19 cellular contexts compared by ENCODE assay signal in the genomic region with DNA sequence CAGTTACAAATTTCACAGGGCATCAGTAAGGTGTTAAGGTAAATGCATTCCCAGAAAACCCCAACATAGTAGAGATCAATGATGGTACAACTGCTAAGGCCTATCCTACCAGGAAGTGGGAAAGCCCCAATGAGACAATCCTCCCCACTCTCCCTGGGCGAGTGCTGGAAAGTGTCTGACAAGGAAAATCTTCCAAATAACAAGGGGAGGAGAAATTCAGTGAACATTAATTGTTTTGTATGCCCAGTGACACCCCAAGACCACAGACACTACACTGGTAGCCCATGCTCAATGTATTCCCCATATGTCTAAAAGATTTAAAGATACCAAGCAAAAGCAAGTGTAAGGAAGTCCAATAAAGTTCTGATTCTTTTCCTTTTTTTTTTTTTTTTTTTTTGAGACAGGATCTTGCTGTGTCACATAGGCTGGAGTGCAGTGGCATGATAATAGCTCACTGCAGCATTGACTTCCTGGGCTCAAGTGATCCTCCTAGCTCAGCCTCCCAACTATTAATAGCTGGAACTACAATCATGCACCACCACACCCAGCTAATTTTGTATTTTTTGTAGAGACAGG. TPM values are rescaled to one million over a fixed set of nuclear protein-coding genes. Genes with fewer than 3 reads are reported as not detected.
A peak's percentile ranks its signal among the peaks of the same experiment; 100 is the strongest.
DNase-seq lines count a peak whose midpoint lies in the region; ATAC-seq and TF ChIP-seq lines count a peak whose summit lies in the region.
"Had no signal": no experiment of that assay in that cellular context is flagged by ENCODE, and none has a peak within 500 bp of the region (broad histone marks: within the 10 kb centered on the region; RNA-seq: fewer than 3 reads in every experiment).

No MANE protein-coding gene starts in this region.

- H3K27ac ChIP-seq in OCI-LY3 (ENCODE audit: low read length) (peak overlapping the region; percentile 87), colonic mucosa (peak overlapping the region; percentile 58), uterus (no peak overlapping the region)
- H3K27ac ChIP-seq: A549, prostate gland, RWPE1, VCaP had no signal

- H3K9me3 ChIP-seq in OCI-LY3 (ENCODE audit: insufficient read depth, low read length) = no peaks in the 10 kb centered on the region
- no peaks in the 10 kb centered on the region for H3K9me3 ChIP-seq in colonic mucosa
- no peaks in the 10 kb centered on the region for H3K9me3 ChIP-seq in uterus
- H3K9me3 ChIP-seq: A549, prostate gland had no signal

- H3K9me3 Mint-ChIP-seq in activated CD4-positive, alpha-beta T cell treated with anti-CD3 and anti-CD28 coated beads, Interleukin-2, amount 10 ng/mL, durations not matched to agents 7 days and 5 days = peaks cover 4% of the 10 kb centered on the region
- H3K9me3 Mint-ChIP-seq in stimulated activated memory B cell treated with anti-CD40 and anti-IgM and Interleukin-4, amounts not matched to agents 10 μg/mL and 1 μg/mL and 100 μg/mL, for 72 hours = peaks cover 3% of the 10 kb centered on the region

- H3K4me3 ChIP-seq in OCI-LY3 (ENCODE audit: low read length) (peak overlapping the region; percentile 63), colonic mucosa (no peak overlapping the region), uterus (no peak overlapping the region)
- H3K4me3 ChIP-seq: A549, lung, prostate gland, smooth muscle cell had no signal

- no peak overlapping the region for H3K4me3 Mint-ChIP-seq in activated CD4-positive, alpha-beta T cell treated with anti-CD3 and anti-CD28 coated beads, Interleukin-2, amount 10 ng/mL, durations not matched to agents 7 days and 5 days
- H3K4me3 Mint-ChIP-seq in stimulated activated memory B cell treated with anti-CD40 and anti-IgM and Interleukin-4, amounts not matched to agents 10 μg/mL and 1 μg/mL and 100 μg/mL, for 72 hours = peak overlapping the region; percentile 54
- H3K4me3 Mint-ChIP-seq: CD4-positive, CD25-positive, alpha-beta regulatory T cell; HFFc6; nephron progenitor cell had no signal

- peaks cover 6% of the 10 kb centered on the region for H3K36me3 ChIP-seq in OCI-LY3 (replicated peaks; ENCODE audit: low read depth, low read length)
- H3K36me3 ChIP-seq in colonic mucosa = no peaks in the 10 kb centered on the region
- H3K36me3 ChIP-seq in uterus = no peaks in the 10 kb centered on the region
- H3K36me3 ChIP-seq: prostate gland had no signal

- no peak for TF ChIP-seq CTCF in OCI-LY3 (IDR thresholded peaks at IDR 0.05; ENCODE audit: low read depth, low read length)
- no peak for TF ChIP-seq CTCF in colonic mucosa (IDR thresholded peaks at IDR 0.05)
- no peak for TF ChIP-seq CTCF in uterus (IDR thresholded peaks at IDR 0.05)

- H3K27ac Mint-ChIP-seq in activated CD4-positive, alpha-beta T cell treated with anti-CD3 and anti-CD28 coated beads, Interleukin-2, amount 10 ng/mL, durations not matched to agents 7 days and 5 days = peak overlapping the region; percentile 47
- peak overlapping the region; percentile 76 for H3K27ac Mint-ChIP-seq in stimulated activated memory B cell treated with anti-CD40 and anti-IgM and Interleukin-4, amounts not matched to agents 10 μg/mL and 1 μg/mL and 100 μg/mL, for 72 hours
- H3K27ac Mint-ChIP-seq: CD4-positive, CD25-positive, alpha-beta regulatory T cell; HFFc6 had no signal

- peaks cover 18% of the 10 kb centered on the region for H3K4me1 Mint-ChIP-seq in activated CD4-positive, alpha-beta T cell treated with anti-CD3 and anti-CD28 coated beads, Interleukin-2, amount 10 ng/mL, durations not matched to agents 7 days and 5 days
- peaks cover 24% of the 10 kb centered on the region for H3K4me1 Mint-ChIP-seq in stimulated activated memory B cell treated with anti-CD40 and anti-IgM and Interleukin-4, amounts not matched to agents 10 μg/mL and 1 μg/mL and 100 μg/mL, for 72 hours

- DNase-seq in activated CD4-positive, alpha-beta T cell treated with anti-CD3 and anti-CD28 coated beads, Interleukin-2, amount 10 ng/mL, durations not matched to agents 7 days and 5 days = no peak
- no peak for DNase-seq in activated CD4-positive, alpha-beta T cell treated with anti-CD3 and anti-CD28 coated beads, Interleukin-2, amount 50 U/mL, for 48 hours
- DNase-seq in colonic mucosa (no peak), uterus (no peak), SHP77 (lab: John Stamatoyannopoulos, UW) (no peak)
- DNase-seq: DMS79, HFFc6, NCI-H146, nephron progenitor cell had no signal

- no peak overlapping the region for H2AFZ ChIP-seq in OCI-LY3 (ENCODE audit: low read depth, low read length)

- no peaks in the 10 kb centered on the region for H3K79me2 ChIP-seq in OCI-LY3 (ENCODE audit: low read length)

- intact Hi-C loops in colonic mucosa (cut with DNase I) = no loop called here
- intact Hi-C loops in uterus (cut with DNase I; ENCODE audit: low total_unique reads) = no loop called here

- H3K27me3 ChIP-seq in OCI-LY3 (ENCODE audit: low read depth, low read length) = no peaks in the 10 kb centered on the region
- H3K27me3 ChIP-seq in colonic mucosa = no peaks in the 10 kb centered on the region
- no peaks in the 10 kb centered on the region for H3K27me3 ChIP-seq in uterus

- no peaks in the 10 kb centered on the region for H3K36me3 Mint-ChIP-seq in activated CD4-positive, alpha-beta T cell treated with anti-CD3 and anti-CD28 coated beads, Interleukin-2, amount 10 ng/mL, durations not matched to agents 7 days and 5 days (ENCODE audit: low read depth)
- no peaks in the 10 kb centered on the region for H3K36me3 Mint-ChIP-seq in stimulated activated memory B cell treated with anti-CD40 and anti-IgM and Interleukin-4, amounts not matched to agents 10 μg/mL and 1 μg/mL and 100 μg/mL, for 72 hours
- H3K36me3 Mint-ChIP-seq: CD4-positive, CD25-positive, alpha-beta regulatory T cell had no signal

- H3K9ac ChIP-seq in OCI-LY3 (ENCODE audit: low read length) (peak overlapping the region; percentile 24; the same call in 1 of the 2 replicates), colonic mucosa (ENCODE audit: low read depth in 2 of 2, low read length in 2 of 2) (no peak overlapping the region)

- H3K27me3 Mint-ChIP-seq in activated CD4-positive, alpha-beta T cell treated with anti-CD3 and anti-CD28 coated beads, Interleukin-2, amount 10 ng/mL, durations not matched to agents 7 days and 5 days = no peaks in the 10 kb centered on the region
- H3K27me3 Mint-ChIP-seq in stimulated activated memory B cell treated with anti-CD40 and anti-IgM and Interleukin-4, amounts not matched to agents 10 μg/mL and 1 μg/mL and 100 μg/mL, for 72 hours = no peaks in the 10 kb centered on the region

- H3K4me2 ChIP-seq in OCI-LY3 (ENCODE audit: low read length) = peak overlapping the region; percentile 81
- H3K4me2 ChIP-seq: A549, smooth muscle cell had no signal

- TF ChIP-seq POLR2A in uterus (IDR thresholded peaks at IDR 0.05) = no peak

- POLR2A ChIA-PET in activated CD4-positive, alpha-beta T cell treated with anti-CD3 and anti-CD28 coated beads, Interleukin-2, amount 10 ng/mL, durations not matched to agents 7 days and 5 days (lab: Charles Lee) = no interaction called here

- ATAC-seq in stimulated activated memory B cell treated with anti-CD40 and anti-IgM and Interleukin-4, amounts not matched to agents 10 μg/mL and 1 μg/mL and 100 μg/mL, for 72 hours = no peak
- ATAC-seq in HG03457 (IDR thresholded peaks at IDR 0.05; ENCODE audit: unreplicated experiment) = no peak
- ATAC-seq: A549 had no signal

- H3K4me1 ChIP-seq in OCI-LY3 (ENCODE audit: low read length) (peaks cover 50% of the 10 kb centered on the region), colonic mucosa (no peaks in the 10 kb centered on the region), uterus (no peaks in the 10 kb centered on the region)
- H3K4me1 ChIP-seq: prostate gland had no signal

- no peaks in the 10 kb centered on the region for H4K20me1 ChIP-seq in OCI-LY3 (ENCODE audit: insufficient read depth, low read length)

- CTCF ChIA-PET in activated CD4-positive, alpha-beta T cell treated with anti-CD3 and anti-CD28 coated beads, Interleukin-2, amount 10 ng/mL, durations not matched to agents 7 days and 5 days (lab: Charles Lee) = no interaction called here

RNA-seq across cellular contexts. Expression of a gene that starts 24.7 kb away (rescaled TPM):
- total RNA-seq in activated CD4-positive, alpha-beta T cell treated with anti-CD3 and anti-CD28 coated beads, Interleukin-2, amount 10 ng/mL, durations not matched to agents 7 days and 5 days = 1 to 10 TPM; 1.1 to 2.0 TPM
- total RNA-seq in colonic mucosa (1 to 10 TPM; 5.7 to 7.5 TPM), uterus (10 to 100 TPM in 1 of 4 donors, 1 to 10 TPM in 3; 1.5 to 11.8 (median 3.9) TPM)
- total RNA-seq: HFFc6 had no signal

Comparison
In these comparisons a context has a peak if more than half of its experiments do, and no peak if none do; other contexts are left out.
1. H3K27ac ChIP-seq: peak in OCI-LY3 (single experiment) and colonic mucosa (single experiment); none in uterus (0 of 2).